1 cellular context compared by ENCODE assay signal in genomic region chr2:199979841-199980628, GRCh38.
A peak's percentile ranks its signal among the peaks of the same experiment; 100 is the strongest.
TF ChIP-seq lines count a peak whose summit lies in the region.

No MANE protein-coding gene starts in this region.

TF ChIP-seq in HepG2, 621 proteins besides CTCF, POLR2A, EP300 and RAD21 (continued from another document and continues in another):
- no peak for TF ChIP-seq LBX2 (CRISPR knock-in tag; IDR thresholded peaks at IDR 0.05; ENCODE audit: borderline replicate concordance)
- TF ChIP-seq NFE2 (CRISPR knock-in tag; IDR thresholded peaks at IDR 0.05): no peak
- no peak for TF ChIP-seq MTA1 (CRISPR knock-in tag; IDR thresholded peaks at IDR 0.05; ENCODE audit: borderline replicate concordance)
- no peak for TF ChIP-seq ZNF550 (CRISPR knock-in tag; IDR thresholded peaks at IDR 0.05; ENCODE audit: borderline replicate concordance)
- TF ChIP-seq ZKSCAN1 (IDR thresholded peaks at IDR 0.05; ENCODE audit: low read length): no peak
- peak; percentile 42; the same call in 1 of the 2 replicates for TF ChIP-seq ZNF766 (CRISPR knock-in tag; IDR thresholded peaks at IDR 0.05; ENCODE audit: borderline replicate concordance)
- TF ChIP-seq ZNF275 (CRISPR knock-in tag; IDR thresholded peaks at IDR 0.05; ENCODE audit: borderline replicate concordance): no peak; the same call in 1 of the 2 replicates
- no peak for TF ChIP-seq XBP1 (CRISPR knock-in tag; IDR thresholded peaks at IDR 0.05)
- no peak for TF ChIP-seq TMF1 (CRISPR knock-in tag; IDR thresholded peaks at IDR 0.05; ENCODE audit: low read depth)
- TF ChIP-seq KLF6 (CRISPR knock-in tag; IDR thresholded peaks at IDR 0.05): no peak
- no peak for TF ChIP-seq ZNF558 (CRISPR knock-in tag; IDR thresholded peaks at IDR 0.05; ENCODE audit: borderline replicate concordance)
- TF ChIP-seq, protein P1, sequence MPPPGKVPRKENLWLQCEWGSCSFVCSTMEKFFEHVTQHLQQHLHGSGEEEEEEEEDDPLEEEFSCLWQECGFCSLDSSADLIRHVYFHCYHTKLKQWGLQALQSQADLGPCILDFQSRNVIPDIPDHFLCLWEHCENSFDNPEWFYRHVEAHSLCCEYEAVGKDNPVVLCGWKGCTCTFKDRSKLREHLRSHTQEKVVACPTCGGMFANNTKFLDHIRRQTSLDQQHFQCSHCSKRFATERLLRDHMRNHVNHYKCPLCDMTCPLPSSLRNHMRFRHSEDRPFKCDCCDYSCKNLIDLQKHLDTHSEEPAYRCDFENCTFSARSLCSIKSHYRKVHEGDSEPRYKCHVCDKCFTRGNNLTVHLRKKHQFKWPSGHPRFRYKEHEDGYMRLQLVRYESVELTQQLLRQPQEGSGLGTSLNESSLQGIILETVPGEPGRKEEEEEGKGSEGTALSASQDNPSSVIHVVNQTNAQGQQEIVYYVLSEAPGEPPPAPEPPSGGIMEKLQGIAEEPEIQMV (CRISPR knock-in tag; IDR thresholded peaks at IDR 0.05; ENCODE audit: low read depth): peak; percentile 60; the same call in 1 of the 2 replicates
- TF ChIP-seq, protein P2, sequence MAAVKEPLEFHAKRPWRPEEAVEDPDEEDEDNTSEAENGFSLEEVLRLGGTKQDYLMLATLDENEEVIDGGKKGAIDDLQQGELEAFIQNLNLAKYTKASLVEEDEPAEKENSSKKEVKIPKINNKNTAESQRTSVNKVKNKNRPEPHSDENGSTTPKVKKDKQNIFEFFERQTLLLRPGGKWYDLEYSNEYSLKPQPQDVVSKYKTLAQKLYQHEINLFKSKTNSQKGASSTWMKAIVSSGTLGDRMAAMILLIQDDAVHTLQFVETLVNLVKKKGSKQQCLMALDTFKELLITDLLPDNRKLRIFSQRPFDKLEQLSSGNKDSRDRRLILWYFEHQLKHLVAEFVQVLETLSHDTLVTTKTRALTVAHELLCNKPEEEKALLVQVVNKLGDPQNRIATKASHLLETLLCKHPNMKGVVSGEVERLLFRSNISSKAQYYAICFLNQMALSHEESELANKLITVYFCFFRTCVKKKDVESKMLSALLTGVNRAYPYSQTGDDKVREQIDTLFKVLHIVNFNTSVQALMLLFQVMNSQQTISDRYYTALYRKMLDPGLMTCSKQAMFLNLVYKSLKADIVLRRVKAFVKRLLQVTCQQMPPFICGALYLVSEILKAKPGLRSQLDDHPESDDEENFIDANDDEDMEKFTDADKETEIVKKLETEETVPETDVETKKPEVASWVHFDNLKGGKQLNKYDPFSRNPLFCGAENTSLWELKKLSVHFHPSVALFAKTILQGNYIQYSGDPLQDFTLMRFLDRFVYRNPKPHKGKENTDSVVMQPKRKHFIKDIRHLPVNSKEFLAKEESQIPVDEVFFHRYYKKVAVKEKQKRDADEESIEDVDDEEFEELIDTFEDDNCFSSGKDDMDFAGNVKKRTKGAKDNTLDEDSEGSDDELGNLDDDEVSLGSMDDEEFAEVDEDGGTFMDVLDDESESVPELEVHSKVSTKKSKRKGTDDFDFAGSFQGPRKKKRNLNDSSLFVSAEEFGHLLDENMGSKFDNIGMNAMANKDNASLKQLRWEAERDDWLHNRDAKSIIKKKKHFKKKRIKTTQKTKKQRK (IDR thresholded peaks at IDR 0.05; ENCODE audit: low read length): no peak
- TF ChIP-seq JUNB (CRISPR knock-in tag; IDR thresholded peaks at IDR 0.05; ENCODE audit: borderline replicate concordance): no peak
- peak; percentile 49 for TF ChIP-seq ASH2L (IDR thresholded peaks at IDR 0.05; ENCODE audit: insufficient read length, low read depth, low read length)
- no peak for TF ChIP-seq ZKSCAN8 (CRISPR knock-in tag; IDR thresholded peaks at IDR 0.05; ENCODE audit: borderline replicate concordance)
- no peak for TF ChIP-seq ZSCAN20 (CRISPR knock-in tag; IDR thresholded peaks at IDR 0.05; ENCODE audit: borderline replicate concordance)
- no peak for TF ChIP-seq ZNF354B (CRISPR knock-in tag; IDR thresholded peaks at IDR 0.05)
- TF ChIP-seq ZNF670 (CRISPR knock-in tag; IDR thresholded peaks at IDR 0.05; ENCODE audit: borderline replicate concordance): no peak
- TF ChIP-seq ZNF24 (IDR thresholded peaks at IDR 0.05): no peak
- peak; percentile 17; the same call in 1 of the 2 replicates for TF ChIP-seq KAT8 (CRISPR knock-in tag; IDR thresholded peaks at IDR 0.05)
- TF ChIP-seq ZNF280B (CRISPR knock-in tag; IDR thresholded peaks at IDR 0.05; ENCODE audit: borderline replicate concordance): no peak
- TF ChIP-seq ZNF775 (CRISPR knock-in tag; IDR thresholded peaks at IDR 0.05; ENCODE audit: borderline replicate concordance): 0 out of 2 replicates have a peak, but pooled peaks have one; percentile 59
- peak; percentile 79; the same call in 1 of the 2 replicates for TF ChIP-seq ARID3A (IDR thresholded peaks at IDR 0.05; ENCODE audit: low read depth, low read length)
- TF ChIP-seq, protein P3, sequence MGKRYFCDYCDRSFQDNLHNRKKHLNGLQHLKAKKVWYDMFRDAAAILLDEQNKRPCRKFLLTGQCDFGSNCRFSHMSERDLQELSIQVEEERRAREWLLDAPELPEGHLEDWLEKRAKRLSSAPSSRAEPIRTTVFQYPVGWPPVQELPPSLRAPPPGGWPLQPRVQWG (CRISPR knock-in tag; IDR thresholded peaks at IDR 0.05; ENCODE audit: borderline replicate concordance, low read depth): no peak
- TF ChIP-seq AGO2 (optimal IDR thresholded peaks at IDR 0.05; ENCODE audit: low read depth, low read length): no peak
- TF ChIP-seq ZNF224 (CRISPR knock-in tag; IDR thresholded peaks at IDR 0.05): no peak
- TF ChIP-seq ZFP1 (CRISPR knock-in tag; IDR thresholded peaks at IDR 0.05): no peak
- no peak for TF ChIP-seq ZBTB38 (CRISPR knock-in tag; IDR thresholded peaks at IDR 0.05)
- TF ChIP-seq KDM1A (CRISPR knock-in tag; IDR thresholded peaks at IDR 0.05): no peak
- TF ChIP-seq ZHX1 (CRISPR knock-in tag; IDR thresholded peaks at IDR 0.05; ENCODE audit: low read depth): no peak
- TF ChIP-seq ZNF383 (CRISPR knock-in tag; IDR thresholded peaks at IDR 0.05; ENCODE audit: borderline replicate concordance): 0 out of 2 replicates have a peak, but pooled peaks have one; percentile 42
- TF ChIP-seq, protein P4, sequence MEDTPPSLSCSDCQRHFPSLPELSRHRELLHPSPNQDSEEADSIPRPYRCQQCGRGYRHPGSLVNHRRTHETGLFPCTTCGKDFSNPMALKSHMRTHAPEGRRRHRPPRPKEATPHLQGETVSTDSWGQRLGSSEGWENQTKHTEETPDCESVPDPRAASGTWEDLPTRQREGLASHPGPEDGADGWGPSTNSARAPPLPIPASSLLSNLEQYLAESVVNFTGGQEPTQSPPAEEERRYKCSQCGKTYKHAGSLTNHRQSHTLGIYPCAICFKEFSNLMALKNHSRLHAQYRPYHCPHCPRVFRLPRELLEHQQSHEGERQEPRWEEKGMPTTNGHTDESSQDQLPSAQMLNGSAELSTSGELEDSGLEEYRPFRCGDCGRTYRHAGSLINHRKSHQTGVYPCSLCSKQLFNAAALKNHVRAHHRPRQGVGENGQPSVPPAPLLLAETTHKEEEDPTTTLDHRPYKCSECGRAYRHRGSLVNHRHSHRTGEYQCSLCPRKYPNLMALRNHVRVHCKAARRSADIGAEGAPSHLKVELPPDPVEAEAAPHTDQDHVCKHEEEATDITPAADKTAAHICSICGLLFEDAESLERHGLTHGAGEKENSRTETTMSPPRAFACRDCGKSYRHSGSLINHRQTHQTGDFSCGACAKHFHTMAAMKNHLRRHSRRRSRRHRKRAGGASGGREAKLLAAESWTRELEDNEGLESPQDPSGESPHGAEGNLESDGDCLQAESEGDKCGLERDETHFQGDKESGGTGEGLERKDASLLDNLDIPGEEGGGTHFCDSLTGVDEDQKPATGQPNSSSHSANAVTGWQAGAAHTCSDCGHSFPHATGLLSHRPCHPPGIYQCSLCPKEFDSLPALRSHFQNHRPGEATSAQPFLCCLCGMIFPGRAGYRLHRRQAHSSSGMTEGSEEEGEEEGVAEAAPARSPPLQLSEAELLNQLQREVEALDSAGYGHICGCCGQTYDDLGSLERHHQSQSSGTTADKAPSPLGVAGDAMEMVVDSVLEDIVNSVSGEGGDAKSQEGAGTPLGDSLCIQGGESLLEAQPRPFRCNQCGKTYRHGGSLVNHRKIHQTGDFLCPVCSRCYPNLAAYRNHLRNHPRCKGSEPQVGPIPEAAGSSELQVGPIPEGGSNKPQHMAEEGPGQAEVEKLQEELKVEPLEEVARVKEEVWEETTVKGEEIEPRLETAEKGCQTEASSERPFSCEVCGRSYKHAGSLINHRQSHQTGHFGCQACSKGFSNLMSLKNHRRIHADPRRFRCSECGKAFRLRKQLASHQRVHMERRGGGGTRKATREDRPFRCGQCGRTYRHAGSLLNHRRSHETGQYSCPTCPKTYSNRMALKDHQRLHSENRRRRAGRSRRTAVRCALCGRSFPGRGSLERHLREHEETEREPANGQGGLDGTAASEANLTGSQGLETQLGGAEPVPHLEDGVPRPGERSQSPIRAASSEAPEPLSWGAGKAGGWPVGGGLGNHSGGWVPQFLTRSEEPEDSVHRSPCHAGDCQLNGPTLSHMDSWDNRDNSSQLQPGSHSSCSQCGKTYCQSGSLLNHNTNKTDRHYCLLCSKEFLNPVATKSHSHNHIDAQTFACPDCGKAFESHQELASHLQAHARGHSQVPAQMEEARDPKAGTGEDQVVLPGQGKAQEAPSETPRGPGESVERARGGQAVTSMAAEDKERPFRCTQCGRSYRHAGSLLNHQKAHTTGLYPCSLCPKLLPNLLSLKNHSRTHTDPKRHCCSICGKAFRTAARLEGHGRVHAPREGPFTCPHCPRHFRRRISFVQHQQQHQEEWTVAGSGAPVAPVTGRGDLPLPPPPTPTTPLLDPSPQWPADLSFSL (CRISPR knock-in tag; IDR thresholded peaks at IDR 0.05): no peak
